In the genomic region with DNA sequence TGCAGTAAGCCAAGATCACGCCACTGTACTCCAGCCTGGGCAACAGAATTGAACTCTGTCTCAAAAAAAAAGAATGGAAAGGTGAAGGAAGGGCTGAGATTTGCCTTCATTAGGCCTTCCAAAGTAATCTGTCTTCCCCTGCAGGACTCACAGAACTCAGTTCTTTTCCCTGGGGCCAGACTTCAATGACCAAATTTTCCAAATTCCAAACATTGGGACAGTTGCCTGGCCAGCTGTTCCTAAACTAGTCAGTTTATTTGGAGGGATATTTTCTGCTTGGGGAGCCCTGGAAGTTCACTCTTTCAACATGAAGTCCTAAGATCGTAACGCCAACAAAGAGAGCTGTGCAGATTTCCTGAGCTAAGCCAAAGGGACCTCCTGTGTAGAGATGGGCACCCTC, we compare ENCODE assay signal across 12 cellular contexts.
"Had no signal": no experiment of that assay in that cellular context is flagged by ENCODE, and none has a peak within 500 bp of the region (broad histone marks: within the 10 kb centered on the region; RNA-seq: fewer than 3 reads in every experiment).

No MANE protein-coding gene starts in this region.

- H3K9me3 ChIP-seq: esophagus muscularis mucosa, left lung, tibial nerve had no signal

- H3K9me3 Mint-ChIP-seq: activated naive CD8-positive, alpha-beta T cell treated with anti-CD3 and anti-CD28 coated beads for 36 hours; mesothelial cell of epicardium; naive B cell had no signal

- H3K36me3 ChIP-seq: esophagus muscularis mucosa, left lung, tibial nerve had no signal

- H3K4me3 ChIP-seq: esophagus muscularis mucosa, left lung, tibial nerve had no signal

- H3K27me3 ChIP-seq: esophagus muscularis mucosa, foreskin keratinocyte, left lung, tibial nerve had no signal

- H3K4me3 Mint-ChIP-seq: activated naive CD8-positive, alpha-beta T cell treated with anti-CD3 and anti-CD28 coated beads for 36 hours; mesothelial cell of epicardium had no signal

- H3K27ac Mint-ChIP-seq: activated naive CD8-positive, alpha-beta T cell treated with anti-CD3 and anti-CD28 coated beads for 36 hours had no signal

- DNase-seq: activated CD4-positive, alpha-beta T cell treated with anti-CD3 and anti-CD28 coated beads, Interleukin-2, amount 50 U/mL, for 48 hours; activated gamma-delta T cell; activated naive CD8-positive, alpha-beta T cell treated with anti-CD3 and anti-CD28 coated beads for 36 hours; activated T-cell treated with anti-CD3 and anti-CD28 coated beads, Interleukin-2, amount 50 U/mL, for 48 hours; anterior cingulate cortex; foreskin keratinocyte; left lung; naive B cell; small intestine had no signal

- H3K36me3 Mint-ChIP-seq: naive B cell had no signal

- H3K4me1 ChIP-seq: foreskin keratinocyte had no signal

- ATAC-seq: foreskin keratinocyte, left lung had no signal

- H3K27me3 Mint-ChIP-seq: activated naive CD8-positive, alpha-beta T cell treated with anti-CD3 and anti-CD28 coated beads for 36 hours; naive B cell had no signal

- H3K27ac ChIP-seq: esophagus muscularis mucosa, foreskin keratinocyte had no signal
